In genomic region chr10:121556918-121557573, GRCh38 we compare ENCODE assay signal across 18 cellular contexts. TPM values are rescaled to one million over a fixed set of nuclear protein-coding genes. Genes with fewer than 3 reads are reported as not detected.
DNase-seq lines count a peak whose midpoint lies in the region; ATAC-seq and TF ChIP-seq lines count a peak whose summit lies in the region.
"Had no signal": no experiment of that assay in that cellular context is flagged by ENCODE, and none has a peak within 500 bp of the region (broad histone marks: within the 10 kb centered on the region; RNA-seq: fewer than 3 reads in every experiment).

No MANE protein-coding gene starts in this region.

- H2AFZ ChIP-seq in KMS-11 (ENCODE audit: low read depth) (no peak overlapping the region), OCI-LY7 (ENCODE audit: low read length) (no peak overlapping the region)
- H2AFZ ChIP-seq: GM23248 had no signal

- H3K9me2 ChIP-seq in OCI-LY7 (ENCODE audit: insufficient read depth, low read length): no peaks in the 10 kb centered on the region

- H3K36me3 ChIP-seq in BLaER1 (no peaks in the 10 kb centered on the region), KMS-11 (ENCODE audit: insufficient read depth) (no peaks in the 10 kb centered on the region), OCI-LY7 (ENCODE audit: insufficient read depth, low read length) (no peaks in the 10 kb centered on the region)

- BruUV-seq in OCI-LY7 (replicated peaks; lab: Mats Ljungman, UMichigan): no TSS peak

- H3K4me3 ChIP-seq in BLaER1 (no peak overlapping the region), KMS-11 (IDR thresholded peaks at IDR 0.05; ENCODE audit: insufficient read depth, low read depth, low read length) (no peak overlapping the region), dorsolateral prefrontal cortex (no peak overlapping the region), OCI-LY7 (ENCODE audit: low read depth, low read length, poor library complexity, severe bottlenecking) (no peak overlapping the region)
- H3K4me3 ChIP-seq: GM23248 had no signal

- no peaks in the 10 kb centered on the region for H3K27me3 ChIP-seq in BLaER1
- H3K27me3 ChIP-seq in KMS-11 (ENCODE audit: insufficient read depth, low read depth): no peaks in the 10 kb centered on the region
- peaks cover 0 to 4% (median 0%) of the 10 kb centered on the region in 45 donors for H3K27me3 ChIP-seq in dorsolateral prefrontal cortex

- peaks cover 62% of the 10 kb centered on the region for H3K79me2 ChIP-seq in KMS-11 (ENCODE audit: insufficient read depth, low read depth)
- no peaks in the 10 kb centered on the region for H3K79me2 ChIP-seq in OCI-LY7 (ENCODE audit: insufficient read depth, low read depth, low read length)

- CTCF ChIA-PET in OCI-LY7 (lab: Charles Lee; ENCODE audit: unreplicated experiment): no interaction called here

- no peak for DNase-seq in dorsolateral prefrontal cortex
- DNase-seq in renal cortical epithelial cell (ENCODE audit: low read depth): peak; percentile 20
- no peak for DNase-seq in activated T-cell treated with anti-CD3 and anti-CD28 coated beads, Interleukin-2, amount 50 U/mL, for 1 hour
- no peak for DNase-seq in T-helper 9 cell
- DNase-seq in OCI-LY7 (ENCODE audit: low spot score): no peak
- DNase-seq: CD4-positive, CD25-positive, alpha-beta regulatory T cell; DMS79 treated with DMSO at 0.1 percent for 48 hours; GF-D8; GM23248; NCI-H1092 treated with DMSO at 0.1 percent for 48 hours; NCI-H1694; NCI-H2107; SHP77 treated with DMSO at 0.1 percent for 48 hours had no signal

- H4K20me1 ChIP-seq in BLaER1 (no peaks in the 10 kb centered on the region), KMS-11 (ENCODE audit: insufficient read depth) (no peaks in the 10 kb centered on the region), OCI-LY7 (ENCODE audit: insufficient read depth, low read length) (no peaks in the 10 kb centered on the region)

- H3K9ac ChIP-seq in BLaER1 (no peak overlapping the region), KMS-11 (peak overlapping the region; percentile 35; the same call in 1 of the 2 replicates)
- H3K9ac ChIP-seq: GM23248 had no signal

- no peaks in the 10 kb centered on the region for H3K9me3 ChIP-seq in BLaER1
- H3K9me3 ChIP-seq in OCI-LY7 (ENCODE audit: low read length): no peaks in the 10 kb centered on the region

- TF ChIP-seq CTCF in KMS-11 (conservative IDR thresholded peaks at IDR 0.05; ENCODE audit: low read depth, low read length): no peak
- no peak for TF ChIP-seq CTCF in dorsolateral prefrontal cortex (IDR thresholded peaks at IDR 0.05 in 54 of 56, conservative IDR thresholded peaks at IDR 0.05 in 2 of 56; ENCODE audit: low read depth in 1 of 56, partially characterized antibody in 56 of 56)
- TF ChIP-seq CTCF in OCI-LY7 (conservative IDR thresholded peaks at IDR 0.05; ENCODE audit: low read length): no peak

- no peak for ATAC-seq in HG02852 (IDR thresholded peaks at IDR 0.05; ENCODE audit: unreplicated experiment)

- POLR2A ChIA-PET in OCI-LY7 (lab: Charles Lee): interaction anchor here (0.7 kb wide), 1 partner anchor 86 kb away, joined by 3 read pairs; no protein-coding TSS in a partner anchor

- H3K4me2 ChIP-seq in BLaER1: peak overlapping the region; percentile 46; the same call in 1 of the 2 replicates
- H3K4me2 ChIP-seq in KMS-11: peak overlapping the region; percentile 92
- H3K4me2 ChIP-seq in OCI-LY7 (ENCODE audit: low read length): no peak overlapping the region

- H3K27ac ChIP-seq in BLaER1: no peak overlapping the region
- peak overlapping the region; percentile 85 for H3K27ac ChIP-seq in KMS-11
- peak overlapping the region in 48 of 59 donors; percentile 25 to 89 (median 78) for H3K27ac ChIP-seq in dorsolateral prefrontal cortex
- H3K27ac ChIP-seq in OCI-LY7 (ENCODE audit: low read depth, low read length, poor library complexity, severe bottlenecking): no peak overlapping the region
- H3K27ac ChIP-seq: GM23248, HL-60 had no signal

- H3K4me1 ChIP-seq in BLaER1 (peaks cover 18% of the 10 kb centered on the region), KMS-11 (ENCODE audit: low read depth, poor library complexity, severe bottlenecking) (peaks cover 79% of the 10 kb centered on the region), OCI-LY7 (ENCODE audit: insufficient read depth, low read length, poor library complexity, severe bottlenecking) (no peaks in the 10 kb centered on the region)

- intact Hi-C loops in dorsolateral prefrontal cortex (cut with DNase I): no loop called here
- intact Hi-C loops in OCI-LY7 (cut with micrococcal nuclease; ENCODE audit: unreplicated experiment): no loop called here

RNA-seq across cellular contexts. Expression of gene FGFR2, which starts 41.2 kb away (rescaled TPM):
- total RNA-seq in dorsolateral prefrontal cortex: 100 to 1,000 TPM in 94 of 120 experiments, 10 to 100 TPM in 26; 69.8 to 487 (median 136) TPM
- 4.7 and 50.3 TPM in 2 replicates for total RNA-seq in renal cortical epithelial cell
- not detected in 2 replicates for total RNA-seq in OCI-LY7 (2014; rRNA removed; shearing (Covaris generic))
- total RNA-seq in OCI-LY7 (2022): not detected in 2 replicates
- total RNA-seq: A172, GM23248 had no signal

Comparison
In these comparisons a context has a peak if more than half of its experiments do, and no peak if none do; other contexts are left out.
1. H3K27ac ChIP-seq: peak in KMS-11 (single experiment) and dorsolateral prefrontal cortex (48 of 59); none in BLaER1 (single experiment) and OCI-LY7 (single experiment).